8 cellular contexts compared by ENCODE assay signal in the genomic region with DNA sequence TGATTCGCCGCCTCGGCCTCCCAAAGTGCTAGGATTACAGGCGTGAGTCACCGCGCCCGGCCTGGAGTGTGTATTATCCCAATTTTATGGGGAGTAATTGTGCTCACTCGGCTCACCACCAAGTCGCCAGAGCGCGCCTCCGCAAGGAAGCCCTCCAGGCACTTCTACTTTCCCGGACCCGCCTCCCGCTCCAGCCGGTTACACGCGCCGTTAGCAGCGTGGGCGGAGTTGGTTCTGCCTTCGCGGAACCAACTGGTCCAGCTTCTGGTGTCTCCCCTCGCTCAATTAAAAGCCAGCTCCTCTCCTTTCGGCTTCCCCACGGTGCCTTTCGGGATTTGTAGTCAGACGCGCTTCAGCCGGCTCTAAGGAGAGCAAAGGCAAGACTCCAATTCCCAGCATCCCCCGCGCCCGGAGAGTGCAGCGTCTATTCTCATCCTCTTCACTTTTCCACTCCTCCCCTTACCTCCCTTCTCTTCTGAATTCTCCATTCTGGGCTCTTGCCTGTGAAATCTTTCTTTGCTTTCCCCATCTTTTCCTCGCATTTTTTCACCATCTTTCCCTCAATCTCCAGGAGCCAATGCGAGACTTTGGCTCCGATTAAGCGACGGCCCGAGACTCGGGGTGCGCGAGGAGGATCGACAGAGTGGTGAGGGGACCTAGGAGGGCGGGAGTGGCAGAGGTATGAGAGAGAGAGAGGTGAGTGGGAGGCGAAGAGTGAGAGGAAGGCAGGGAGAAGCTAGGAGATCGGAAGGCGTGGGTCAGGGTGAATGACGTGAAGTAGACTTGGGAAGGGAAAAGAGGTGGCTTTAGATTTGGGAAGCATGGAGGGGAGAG. TPM values are rescaled to one million over a fixed set of nuclear protein-coding genes. Genes with fewer than 3 reads are reported as not detected.
DNase-seq lines count a peak whose midpoint lies in the region; ATAC-seq lines count a peak whose summit lies in the region.

GTF2H4 (plus strand) TSS at position 450 of the 834 bp plus-strand sequence.

- DNase-seq in EL = peak; percentile 100
- DNase-seq in H7 = peak; percentile 94
- DNase-seq in M059J (ENCODE audit: low read depth) = peak; percentile 100
- peak; percentile 97 to 98 for DNase-seq in SHP77 (lab: John Stamatoyannopoulos, UW)
- DNase-seq in activated effector memory CD4-positive, alpha-beta T cell treated with Interleukin-2 at 50 U/mL for 16 hours = peak; percentile 92
- DNase-seq in fibroblast of peridontal ligament (ENCODE audit: extremely low read depth) = peak; percentile 99
- DNase-seq in natural killer cell treated with Interleukin-12 subunit alpha and Interleukin-12 subunit beta and Interleukin-15 and Interleukin-18, amount 100 ng/mL, for 72 hours (ENCODE audit: low spot score) = peak; percentile 96
- DNase-seq in stimulated activated naive CD8-positive, alpha-beta T cell treated with anti-CD3 and anti-CD28 coated beads, Interleukin-15, Interleukin-2, amounts not matched to agents 100 U/mL and 50 U/mL, for 24 hours = peak; percentile 93

- no peaks in the 10 kb centered on the region for H3K27me3 ChIP-seq in H7 (ENCODE audit: control insufficient read depth, insufficient read depth, low read length)

- peak; percentile 98 to 99 for ATAC-seq in natural killer cell treated with Interleukin-12 subunit alpha and Interleukin-12 subunit beta and Interleukin-15 and Interleukin-18, amount 100 ng/mL, for 72 hours
- ATAC-seq in stimulated activated naive CD8-positive, alpha-beta T cell treated with anti-CD3 and anti-CD28 coated beads, Interleukin-15, Interleukin-2, amounts not matched to agents 100 U/mL and 50 U/mL, for 24 hours = peak; percentile 99

- H3K27ac Mint-ChIP-seq in natural killer cell treated with Interleukin-12 subunit alpha and Interleukin-12 subunit beta and Interleukin-15 and Interleukin-18, amount 100 ng/mL, for 72 hours = peak within 1 kb of the TSS; percentile 59 to 90

- H3K9me3 Mint-ChIP-seq in natural killer cell treated with Interleukin-12 subunit alpha and Interleukin-12 subunit beta and Interleukin-15 and Interleukin-18, amount 100 ng/mL, for 72 hours = no peaks in the 10 kb centered on the region

- peak within 1 kb of the TSS; percentile 100 for H3K4me3 Mint-ChIP-seq in natural killer cell treated with Interleukin-12 subunit alpha and Interleukin-12 subunit beta and Interleukin-15 and Interleukin-18, amount 100 ng/mL, for 72 hours

- peaks cover 18 to 22% of the 10 kb centered on the region in 2 donors for H3K4me1 Mint-ChIP-seq in natural killer cell treated with Interleukin-12 subunit alpha and Interleukin-12 subunit beta and Interleukin-15 and Interleukin-18, amount 100 ng/mL, for 72 hours (ENCODE audit: low read depth in 2 of 2)

- peak within 1 kb of the TSS; percentile 70 for H3K4me3 ChIP-seq in H7 (ENCODE audit: insufficient read depth, low read depth, low read length)

- peaks cover 15% of the 10 kb centered on the region for H3K36me3 ChIP-seq in H7 (replicated peaks; ENCODE audit: control insufficient read depth, insufficient read depth, low read length)

- H3K36me3 Mint-ChIP-seq in natural killer cell treated with Interleukin-12 subunit alpha and Interleukin-12 subunit beta and Interleukin-15 and Interleukin-18, amount 100 ng/mL, for 72 hours = peaks cover 12% of the 10 kb centered on the region

- H3K27me3 Mint-ChIP-seq in natural killer cell treated with Interleukin-12 subunit alpha and Interleukin-12 subunit beta and Interleukin-15 and Interleukin-18, amount 100 ng/mL, for 72 hours = no peaks in the 10 kb centered on the region

RNA-seq across cellular contexts. Expression of gene GTF2H4, which starts in this region (rescaled TPM):
- 30.5 and 30.9 TPM in 2 replicates for total RNA-seq in H7 (2014; rRNA removed; shearing (Covaris generic))
- total RNA-seq in M059J (2014; rRNA removed; shearing (Covaris generic)) = 11.4 and 17.7 TPM in 2 replicates
- total RNA-seq in natural killer cell treated with Interleukin-12 subunit alpha and Interleukin-12 subunit beta and Interleukin-15 and Interleukin-18, amount 100 ng/mL, for 72 hours = 10 to 100 TPM; 29.4 to 49.5 TPM

Comparison
In these comparisons a context has a peak if more than half of its experiments do, and no peak if none do; other contexts are left out.
1. Peak in every context shown above with its lines: DNase-seq, ATAC-seq and H3K4me3 ChIP-seq.